Comparison of ENCODE assay signal across 1 cellular context in the genomic region with DNA sequence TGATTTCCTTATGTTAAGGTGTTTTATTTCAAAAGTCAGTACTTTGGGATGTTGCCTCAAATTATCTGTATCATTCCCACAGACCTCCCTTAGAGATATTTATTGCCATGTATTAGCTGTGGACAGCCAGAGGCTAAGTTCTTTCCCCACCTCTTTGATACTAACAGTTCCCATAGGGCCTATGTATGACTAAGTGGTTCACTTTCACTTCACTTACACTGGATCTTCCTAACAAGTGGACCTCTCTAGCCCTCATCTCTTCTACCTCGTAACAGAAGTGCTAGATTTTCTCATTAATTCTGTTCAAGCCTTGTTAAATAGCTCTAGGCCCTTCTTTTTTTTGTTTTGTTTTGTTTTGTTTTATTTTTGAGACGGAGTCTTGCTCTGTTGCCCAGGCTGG.
TF ChIP-seq lines count a peak whose summit lies in the region.

No MANE protein-coding gene starts in this region.

TF ChIP-seq in IMR-90, 13 proteins besides CTCF, POLR2A, EP300 and RAD21:
- TF ChIP-seq MXI1 (IDR thresholded peaks at IDR 0.05; ENCODE audit: borderline replicate concordance, low read depth, low read length), result no peak
- TF ChIP-seq BHLHE40 (IDR thresholded peaks at IDR 0.05; ENCODE audit: low read depth, low read length), result no peak
- no peak for TF ChIP-seq NFE2L2 (IDR thresholded peaks at IDR 0.05; ENCODE audit: low read depth, low read length)
- no peak for TF ChIP-seq CHD1 (IDR thresholded peaks at IDR 0.05; ENCODE audit: low read depth, low read length)
- TF ChIP-seq MAFK (IDR thresholded peaks at IDR 0.05; ENCODE audit: low read depth, low read length), result no peak
- no peak for TF ChIP-seq CEBPB (IDR thresholded peaks at IDR 0.05; ENCODE audit: low read depth, low read length)
- TF ChIP-seq RCOR1 (IDR thresholded peaks at IDR 0.05; ENCODE audit: insufficient replicate concordance, low read length), result no peak
- no peak for TF ChIP-seq RFX5 (IDR thresholded peaks at IDR 0.05; ENCODE audit: low read depth, low read length)
- no peak for TF ChIP-seq SMC3 (IDR thresholded peaks at IDR 0.05; ENCODE audit: low read depth, low read length)
- TF ChIP-seq, protein P1, sequence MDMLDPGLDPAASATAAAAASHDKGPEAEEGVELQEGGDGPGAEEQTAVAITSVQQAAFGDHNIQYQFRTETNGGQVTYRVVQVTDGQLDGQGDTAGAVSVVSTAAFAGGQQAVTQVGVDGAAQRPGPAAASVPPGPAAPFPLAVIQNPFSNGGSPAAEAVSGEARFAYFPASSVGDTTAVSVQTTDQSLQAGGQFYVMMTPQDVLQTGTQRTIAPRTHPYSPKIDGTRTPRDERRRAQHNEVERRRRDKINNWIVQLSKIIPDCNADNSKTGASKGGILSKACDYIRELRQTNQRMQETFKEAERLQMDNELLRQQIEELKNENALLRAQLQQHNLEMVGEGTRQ (IDR thresholded peaks at IDR 0.05; ENCODE audit: low read depth, low read length), result no peak
- no peak for TF ChIP-seq FOS (IDR thresholded peaks at IDR 0.05; ENCODE audit: low read depth, low read length)
- TF ChIP-seq, protein P2, sequence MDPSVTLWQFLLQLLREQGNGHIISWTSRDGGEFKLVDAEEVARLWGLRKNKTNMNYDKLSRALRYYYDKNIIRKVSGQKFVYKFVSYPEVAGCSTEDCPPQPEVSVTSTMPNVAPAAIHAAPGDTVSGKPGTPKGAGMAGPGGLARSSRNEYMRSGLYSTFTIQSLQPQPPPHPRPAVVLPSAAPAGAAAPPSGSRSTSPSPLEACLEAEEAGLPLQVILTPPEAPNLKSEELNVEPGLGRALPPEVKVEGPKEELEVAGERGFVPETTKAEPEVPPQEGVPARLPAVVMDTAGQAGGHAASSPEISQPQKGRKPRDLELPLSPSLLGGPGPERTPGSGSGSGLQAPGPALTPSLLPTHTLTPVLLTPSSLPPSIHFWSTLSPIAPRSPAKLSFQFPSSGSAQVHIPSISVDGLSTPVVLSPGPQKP (IDR thresholded peaks at IDR 0.05; ENCODE audit: borderline replicate concordance, low read depth, low read length), result no peak
- TF ChIP-seq MAZ (IDR thresholded peaks at IDR 0.05; ENCODE audit: borderline replicate concordance, low read depth, low read length), result no peak
